26 cellular contexts compared by ENCODE assay signal in the genomic region with DNA sequence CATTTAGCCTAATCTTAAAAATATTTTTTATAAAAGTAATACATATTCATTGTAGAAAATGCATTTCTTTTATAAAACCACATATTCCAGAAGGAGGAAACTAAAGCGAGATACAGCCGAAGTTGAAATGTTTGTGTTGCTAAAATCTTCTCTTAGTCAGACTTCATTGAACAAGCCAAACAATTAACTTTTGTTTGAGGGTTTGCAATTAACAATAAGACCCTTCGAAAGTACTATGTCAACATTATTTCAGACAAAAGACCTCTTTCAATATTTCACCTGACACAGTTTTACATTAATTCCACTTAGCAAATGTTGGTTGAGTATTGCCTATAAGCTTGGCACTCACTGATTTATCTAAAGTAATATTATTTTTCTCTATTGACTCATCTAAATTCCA.
"Had no signal": no experiment of that assay in that cellular context is flagged by ENCODE, and none has a peak within 500 bp of the region (broad histone marks: within the 10 kb centered on the region; RNA-seq: fewer than 3 reads in every experiment).

No MANE protein-coding gene starts in this region.

- H3K4me3 ChIP-seq: breast epithelium had no signal

- DNase-seq: activated CD4-positive, alpha-beta T cell treated with anti-CD3 and anti-CD28 coated beads for 48 hours; activated CD4-positive, alpha-beta T cell treated with anti-CD3 and anti-CD28 coated beads, Interleukin-2, amount 50 U/mL, for 4 hours; activated CD4-positive, CD25-positive, alpha-beta regulatory T cell treated with anti-CD3 and anti-CD28 coated beads, Interleukin-2, amount 50 U/mL, for 72 hours; activated CD8-positive, alpha-beta memory T cell treated with anti-CD3 and anti-CD28 coated beads, Interleukin-2, amount 50 U/mL, for 48 hours; activated CD8-positive, alpha-beta T cell treated with anti-CD3 and anti-CD28 coated beads, Interleukin-2, amount 10 ng/mL, durations not matched to agents 7 days and 5 days; activated T-cell treated with anti-CD3 and anti-CD28 coated beads, Interleukin-2, amount 50 U/mL, for 1 hour; aorta; caudate nucleus; MV-4-11; NCI-H1092 treated with DMSO at 0.1 percent for 48 hours; NCI-H1417 treated with DMSO at 0.1 percent for 48 hours; NCI-H1694; NCI-H2029; NCI-H2107; NCI-H446 treated with DMSO at 0.1 percent for 48 hours; NCI-H524 treated with DMSO at 0.1 percent for 48 hours; NK-92 treated with Interleukin-12 subunit alpha and Interleukin-12 subunit beta, amount 100 ng/mL, for 24 hours; OCI-M1; RPMI8226; SW 1271 had no signal

- H3K27me3 ChIP-seq: breast epithelium had no signal

- H3K27ac ChIP-seq: breast epithelium, KMS-11 had no signal

- ATAC-seq: activated CD8-positive, alpha-beta T cell treated with anti-CD3 and anti-CD28 coated beads, Interleukin-2, amount 10 ng/mL, durations not matched to agents 7 days and 5 days; Panc1; Right ventricle myocardium inferior; SK-N-SH treated with all-trans-retinoic acid at 6 μM for 48 hours; WTC11 had no signal
